In the genomic region with DNA sequence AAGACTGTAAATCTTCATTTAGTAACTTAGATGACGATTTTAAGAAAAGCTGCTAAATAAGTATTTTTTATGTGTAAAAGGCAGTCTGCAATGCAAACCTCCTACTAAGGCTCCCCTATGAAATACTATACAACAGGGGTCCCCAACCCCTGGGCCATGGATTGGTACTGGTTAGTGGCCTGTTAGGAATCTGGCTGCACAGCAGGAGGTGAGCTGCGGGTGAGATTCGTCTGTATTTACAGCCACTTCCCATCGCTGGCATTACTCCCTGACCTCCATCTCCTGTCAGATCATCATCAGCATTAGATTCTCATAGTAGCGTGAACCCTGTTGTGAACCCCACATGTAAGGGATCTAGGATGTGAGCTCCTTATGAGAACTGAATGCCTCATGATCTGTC, we compare ENCODE assay signal across 24 cellular contexts.
"Had no signal": no experiment of that assay in that cellular context is flagged by ENCODE, and none has a peak within 500 bp of the region (broad histone marks: within the 10 kb centered on the region; RNA-seq: fewer than 3 reads in every experiment).

No MANE protein-coding gene starts in this region.

- H3K36me3 Mint-ChIP-seq: activated CD4-positive, alpha-beta memory T cell treated with anti-CD3 and anti-CD28 coated beads for 36 hours; activated naive CD8-positive, alpha-beta T cell treated with anti-CD3 and anti-CD28 coated beads, Interleukin-2, amount 10 ng/mL, durations not matched to agents 7 days and 5 days had no signal

- H3K4me3 Mint-ChIP-seq: activated B cell treated with CpG ODN at 0.5 μM for 24 hours; activated CD4-positive, alpha-beta memory T cell treated with anti-CD3 and anti-CD28 coated beads for 36 hours; activated CD4-positive, alpha-beta T cell treated with anti-CD3 and anti-CD28 coated beads, Interleukin-2, amount 10 ng/mL, durations not matched to agents 24 days and 14 days; activated naive CD8-positive, alpha-beta T cell treated with anti-CD3 and anti-CD28 coated beads, Interleukin-2, amount 10 ng/mL, durations not matched to agents 7 days and 5 days; activated T-cell treated with anti-CD3 and anti-CD28 coated beads, Interleukin-2, amount 50 U/mL, for 4 hours; T-helper 1 cell treated with Interleukin-12 subunit alpha and Interleukin-12 subunit beta and Interleukin-4 antibody, amounts not matched to agents 30 μg/mL and 1 μg/mL, for 36 hours had no signal

- H3K9me3 ChIP-seq: adrenal gland, Peyer's patch, SJSA1 had no signal

- DNase-seq: activated B cell treated with CpG ODN at 0.5 μM for 24 hours; activated CD4-positive, alpha-beta memory T cell treated with anti-CD3 and anti-CD28 coated beads for 36 hours; activated CD4-positive, alpha-beta T cell treated with anti-CD3 and anti-CD28 coated beads for 1 hour; activated CD4-positive, alpha-beta T cell treated with anti-CD3 and anti-CD28 coated beads, Interleukin-2, amount 10 ng/mL, durations not matched to agents 24 days and 14 days; activated CD8-positive, alpha-beta memory T cell treated with anti-CD3 and anti-CD28 coated beads for 24 hours; activated effector memory CD4-positive, alpha-beta T cell treated with anti-CD3 and anti-CD28 coated beads, Interleukin-2, amount 50 U/mL, for 16 hours; activated naive CD4-positive, alpha-beta T cell treated with anti-CD3 and anti-CD28 coated beads, Interleukin-2, amount 50 U/mL, for 16 hours; activated naive CD8-positive, alpha-beta T cell treated with anti-CD3 and anti-CD28 coated beads, Interleukin-2, amount 10 ng/mL, durations not matched to agents 7 days and 5 days; activated T-cell treated with anti-CD3 and anti-CD28 coated beads, Interleukin-2, amount 50 U/mL, for 4 hours; adrenal gland; anterior cingulate cortex; NCI-H1048; NCI-H146; NCI-H187 treated with DMSO at 0.1 percent for 48 hours; NCI-H2081 treated with DMSO at 0.1 percent for 48 hours; NCI-H446; NCI-H524; Peyer's patch; Right ventricle myocardium superior; SW 1271 had no signal

- H3K27me3 Mint-ChIP-seq: activated B cell treated with CpG ODN at 0.5 μM for 24 hours; activated CD4-positive, alpha-beta memory T cell treated with anti-CD3 and anti-CD28 coated beads for 36 hours; activated CD4-positive, alpha-beta T cell treated with anti-CD3 and anti-CD28 coated beads, Interleukin-2, amount 10 ng/mL, durations not matched to agents 24 days and 14 days; activated naive CD8-positive, alpha-beta T cell treated with anti-CD3 and anti-CD28 coated beads, Interleukin-2, amount 10 ng/mL, durations not matched to agents 7 days and 5 days had no signal

- ATAC-seq: activated T-cell treated with anti-CD3 and anti-CD28 coated beads, Interleukin-2, amount 50 U/mL, for 4 hours; SK-N-SH treated with all-trans-retinoic acid at 6 μM for 48 hours had no signal

- H3K27ac ChIP-seq: adrenal gland, Peyer's patch, RWPE1, SJSA1 had no signal

- H3K36me3 ChIP-seq: adrenal gland, Peyer's patch, SJSA1 had no signal

- H3K27me3 ChIP-seq: adrenal gland, Peyer's patch, SJSA1 had no signal

- H3K4me1 Mint-ChIP-seq: activated B cell treated with CpG ODN at 0.5 μM for 24 hours; activated CD4-positive, alpha-beta T cell treated with anti-CD3 and anti-CD28 coated beads, Interleukin-2, amount 10 ng/mL, durations not matched to agents 24 days and 14 days; activated naive CD8-positive, alpha-beta T cell treated with anti-CD3 and anti-CD28 coated beads, Interleukin-2, amount 10 ng/mL, durations not matched to agents 7 days and 5 days had no signal

- H3K4me3 ChIP-seq: adrenal gland, Peyer's patch, SJSA1 had no signal

- H3K4me1 ChIP-seq: adrenal gland, Peyer's patch, SJSA1 had no signal

- H3K27ac Mint-ChIP-seq: activated B cell treated with CpG ODN at 0.5 μM for 24 hours; activated CD4-positive, alpha-beta memory T cell treated with anti-CD3 and anti-CD28 coated beads for 36 hours; activated CD4-positive, alpha-beta T cell treated with anti-CD3 and anti-CD28 coated beads, Interleukin-2, amount 10 ng/mL, durations not matched to agents 24 days and 14 days; activated naive CD8-positive, alpha-beta T cell treated with anti-CD3 and anti-CD28 coated beads, Interleukin-2, amount 10 ng/mL, durations not matched to agents 7 days and 5 days; T-helper 1 cell treated with Interleukin-12 subunit alpha and Interleukin-12 subunit beta and Interleukin-4 antibody, amounts not matched to agents 30 μg/mL and 1 μg/mL, for 36 hours had no signal
